ENCODE assay signal across 8 cellular contexts in the genomic region with DNA sequence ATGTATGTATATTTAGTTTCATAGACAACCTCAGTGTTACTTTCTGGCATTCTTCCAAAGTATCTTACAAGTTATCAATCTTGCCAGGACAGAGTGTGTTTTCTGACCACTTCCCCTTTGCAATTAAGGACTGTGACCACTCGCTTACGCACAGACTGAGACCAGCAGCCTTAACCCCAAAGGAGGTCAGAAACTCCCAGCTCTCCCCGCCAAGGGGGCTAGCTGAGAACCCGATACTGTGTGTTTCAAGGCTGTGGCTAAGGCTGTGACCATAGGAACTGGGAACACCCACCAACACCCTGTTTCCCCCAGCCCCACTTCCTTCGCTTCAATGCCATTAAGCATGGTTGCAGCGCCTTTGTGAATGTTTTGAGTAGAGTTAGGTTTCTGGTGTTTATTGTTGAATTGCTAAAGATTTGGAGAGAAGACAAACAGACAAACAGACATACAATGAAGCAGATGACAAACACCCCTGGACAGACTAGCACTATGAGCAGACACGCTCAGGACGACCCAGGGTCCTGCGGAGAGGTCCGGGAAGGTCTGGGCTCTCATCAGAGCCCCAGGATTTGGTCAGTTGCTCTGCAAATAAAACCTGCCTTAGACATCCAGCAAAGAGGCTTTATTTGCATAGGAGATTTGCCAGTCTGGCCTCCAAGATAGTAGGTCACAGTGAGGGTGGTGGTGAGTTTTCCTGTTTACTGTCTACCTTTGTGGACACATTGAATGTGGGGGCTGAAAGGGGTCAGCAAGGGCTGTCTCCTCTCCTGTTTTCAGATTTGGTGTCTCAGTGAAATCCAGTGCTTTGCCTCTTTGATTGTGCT. TPM values are rescaled to one million over a fixed set of nuclear protein-coding genes. Genes with fewer than 3 reads are reported as not detected.
DNase-seq lines count a peak whose midpoint lies in the region; ATAC-seq, FAIRE-seq and TF ChIP-seq lines count a peak whose summit lies in the region.

No MANE protein-coding gene starts in this region.

- TF ChIP-seq CTCF in lung (IDR thresholded peaks at IDR 0.05; ENCODE audit: control extremely low read depth, extremely low read depth) (no peak), D721Med (IDR thresholded peaks at IDR 0.05; ENCODE audit: insufficient read depth, missing control alignments) (no peak)

- no peak overlapping the region for H3K27ac ChIP-seq in lung (ENCODE audit: low read depth in 1 of 2, low read length in 1 of 2)

- no peak overlapping the region for H3K4me3 ChIP-seq in lung

- H3K4me1 ChIP-seq in lung (ENCODE audit: control insufficient read depth in 2 of 2, insufficient read depth in 2 of 2, low read length in 2 of 2), result peaks cover 0 to 2% of the 10 kb centered on the region in 2 donors

- DNase-seq in RPMI8226 (peak; percentile 5), lung (ENCODE audit: low spot score) (no peak), RKO (ENCODE audit: low spot score) (no peak), HPDE6-E6E7 (ENCODE audit: extremely low spot score) (no peak), D721Med (ENCODE audit: insufficient read length, low spot score) (no peak), middle frontal gyrus (ENCODE audit: extremely low spot score, low spot score) (no peak)

- H3K9me3 ChIP-seq in lung (ENCODE audit: control insufficient read depth in 2 of 2, insufficient read depth in 1 of 2, low read length in 1 of 2), result no peaks in the 10 kb centered on the region

- ATAC-seq in GM18909 (IDR thresholded peaks at IDR 0.05; ENCODE audit: poor library complexity, unreplicated experiment) (peak; percentile 97), HG02943 (IDR thresholded peaks at IDR 0.05; ENCODE audit: low read depth, unreplicated experiment) (peak; percentile 86), lung (ENCODE audit: insufficient read depth, low FRiP score) (peak; percentile 40)

- FAIRE-seq in D721Med (lab: Jason Lieb, UNC), result no peak

- 47 to 52% methylated on average over 10 of the region's 10 CpGs for WGBS in lung, 2 donors

- no peaks in the 10 kb centered on the region for H3K36me3 ChIP-seq in lung (ENCODE audit: control insufficient read depth in 2 of 2, insufficient read depth in 2 of 2, low read length in 2 of 2)

- no peaks in the 10 kb centered on the region for H3K27me3 ChIP-seq in lung (ENCODE audit: control insufficient read depth, insufficient read depth)

RNA-seq across cellular contexts. Expression of a gene that starts 25.0 kb away (rescaled TPM):
- under 1 TPM in 1 of 2 donors, not detected in 1; 0.97 TPM for total RNA-seq in lung
- under 1 TPM in 1 of 2 donors, not detected in 1; 0.06 TPM for polyA plus RNA-seq in lung

Comparison
In these comparisons a context has a peak if more than half of its experiments do, and no peak if none do; other contexts are left out.
1. ATAC-seq: peak in every context shown above with its lines; median percentile 97 in GM18909; 86 in HG02943; 40 in lung.